8 cellular contexts compared by ENCODE assay signal in the genomic region with DNA sequence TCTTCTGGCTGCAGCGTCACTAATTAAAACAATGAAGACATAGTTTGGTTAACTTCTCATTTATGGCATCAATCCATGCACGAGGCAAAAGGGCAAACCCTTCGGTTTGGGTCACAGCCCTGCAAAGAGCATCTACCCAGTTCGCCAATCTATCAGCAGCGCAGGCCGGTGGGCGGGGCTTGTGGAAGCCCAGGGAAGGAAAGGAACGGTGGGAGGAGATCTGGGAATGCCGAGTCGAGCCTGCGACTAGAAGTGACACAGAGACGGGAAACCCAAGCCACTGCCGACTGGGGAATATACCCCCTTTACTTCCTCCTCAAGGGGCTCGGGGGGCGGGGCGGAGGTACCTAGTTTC. TPM values are rescaled to one million over a fixed set of nuclear protein-coding genes. Genes with fewer than 3 reads are reported as not detected.
DNase-seq lines count a peak whose midpoint lies in the region; ATAC-seq and TF ChIP-seq lines count a peak whose summit lies in the region.

No MANE protein-coding gene starts in this region.

- H4K5ac ChIP-seq in H9 (ENCODE audit: insufficient read length, low read depth, low read length) = peak overlapping the region; percentile 13

- H3K9me2 ChIP-seq in Loucy (replicated peaks; ENCODE audit: low read depth, low read length) = no peaks in the 10 kb centered on the region
- H3K9me2 ChIP-seq in hepatocyte (replicated peaks; ENCODE audit: insufficient read depth) = no peaks in the 10 kb centered on the region

- no peaks in the 10 kb centered on the region for H3K36me3 Mint-ChIP-seq in H9 (ENCODE audit: insufficient read depth in 1 of 3, low read depth in 3 of 3)

- peak overlapping the region; percentile 24 to 99 (median 69) for H3K27ac Mint-ChIP-seq in H9

- H3K79me2 ChIP-seq in H9 (ENCODE audit: insufficient read depth, low read length) (no peaks in the 10 kb centered on the region), Loucy (ENCODE audit: insufficient read depth, low read length) (peaks cover 20% of the 10 kb centered on the region; the same call in 1 of the 2 replicates), hepatocyte (peaks cover 15% of the 10 kb centered on the region)

- H2BK120ac ChIP-seq in H9 (ENCODE audit: low read depth, low read length, poor library complexity, severe bottlenecking) = no peak overlapping the region

- H2BK15ac ChIP-seq in H9 (ENCODE audit: low read depth, low read length) = no peak overlapping the region

- H3K27me3 ChIP-seq in H9 (ENCODE audit: insufficient read depth, low read length) (no peaks in the 10 kb centered on the region), Loucy (ENCODE audit: insufficient read depth, low read length, poor library complexity, severe bottlenecking) (no peaks in the 10 kb centered on the region), hepatocyte (no peaks in the 10 kb centered on the region), psoas muscle (ENCODE audit: insufficient read depth in 3 of 3, low read length in 2 of 3) (no peaks in the 10 kb centered on the region)

- no peak overlapping the region for H2AFZ ChIP-seq in H9 (ENCODE audit: low read length)
- peak overlapping the region; percentile 99 for H2AFZ ChIP-seq in Loucy (ENCODE audit: low read length)
- peak overlapping the region; percentile 86 for H2AFZ ChIP-seq in hepatocyte

- no peak for TF ChIP-seq CTCF in H9 (conservative IDR thresholded peaks at IDR 0.05)
- no peak for TF ChIP-seq CTCF in Loucy (conservative IDR thresholded peaks at IDR 0.05; ENCODE audit: low read length)
- no peak for TF ChIP-seq CTCF in hepatocyte (IDR thresholded peaks at IDR 0.05; ENCODE audit: poor library complexity)
- no peak for TF ChIP-seq CTCF in psoas muscle (IDR thresholded peaks at IDR 0.05)

- H2BK12ac ChIP-seq in H9 (ENCODE audit: insufficient read length, low read depth, low read length) = no peak overlapping the region

- H3K4me1 Mint-ChIP-seq in H9 = peaks cover 28 to 31% of the 10 kb centered on the region in 2 experiments

- H3K9me3 ChIP-seq in H9 (ENCODE audit: control insufficient read depth, low read depth, low read length) (no peaks in the 10 kb centered on the region), Loucy (ENCODE audit: insufficient read depth, low read depth, low read length) (no peaks in the 10 kb centered on the region), hepatocyte (ENCODE audit: low read depth) (no peaks in the 10 kb centered on the region), psoas muscle (no peaks in the 10 kb centered on the region)

- ATAC-seq in psoas muscle = peak; percentile 81 to 85 (median 82)

- no peak overlapping the region for H2AK5ac ChIP-seq in H9 (ENCODE audit: insufficient read length, low read length)

- H4K91ac ChIP-seq in H9 (ENCODE audit: insufficient read length, low read depth, low read length) = no peak overlapping the region

- no peaks in the 10 kb centered on the region for H4K20me1 ChIP-seq in H9 (ENCODE audit: control insufficient read depth, insufficient read depth, insufficient read length)
- H4K20me1 ChIP-seq in Loucy (ENCODE audit: insufficient read depth, low read length, poor library complexity, severe bottlenecking) = peaks cover 3% of the 10 kb centered on the region
- H4K20me1 ChIP-seq in hepatocyte (ENCODE audit: insufficient read depth, poor library complexity, severe bottlenecking) = no peaks in the 10 kb centered on the region

- H3K14ac ChIP-seq in H9 (ENCODE audit: insufficient read depth, low read length) = peak overlapping the region; percentile 88

- no peak overlapping the region for H3K23ac ChIP-seq in H9 (ENCODE audit: insufficient read length, low read depth, low read length)

- H4K8ac ChIP-seq in H9 (replicated peaks; ENCODE audit: insufficient read length, low read depth, low read length) = no peak overlapping the region

- peak overlapping the region; percentile 90 to 94 for H3K4me3 Mint-ChIP-seq in H9

- no peaks in the 10 kb centered on the region for H3K23me2 ChIP-seq in H9 (ENCODE audit: insufficient read length, low read depth, low read length, poor library complexity, severe bottlenecking)

- H3K79me1 ChIP-seq in H9 (ENCODE audit: insufficient read depth, low read depth, low read length, poor library complexity, severe bottlenecking) = no peaks in the 10 kb centered on the region

- intact Hi-C loops in psoas muscle (cut with DNase I) = loop anchor here in 1 of 2 donors (10.0 kb wide), 1 partner anchor 183 kb away; a partner anchor contains a TSS

- no peak overlapping the region for H2BK20ac ChIP-seq in H9 (ENCODE audit: low read depth, low read length, poor library complexity, severe bottlenecking)

- H3K36me3 ChIP-seq in Loucy (ENCODE audit: insufficient read depth, low read length) (no peaks in the 10 kb centered on the region), hepatocyte (replicated peaks; ENCODE audit: insufficient read depth, low read depth) (no peaks in the 10 kb centered on the region), psoas muscle (ENCODE audit: insufficient read depth in 1 of 2, low read depth in 1 of 2) (no peaks in the 10 kb centered on the region)

- H3K4me3 ChIP-seq in Loucy (ENCODE audit: low read length, poor library complexity, severe bottlenecking) = peak overlapping the region; percentile 96
- H3K4me3 ChIP-seq in hepatocyte = peak overlapping the region; percentile 71
- peak overlapping the region; percentile 95 for H3K4me3 ChIP-seq in psoas muscle

- no CpG with 5 or more reads among the region's 16 CpGs for WGBS in H9 (ENCODE audit: extremely low coverage, insufficient read length, low lambda C conversion rate)
- WGBS in hepatocyte (ENCODE audit: low lambda C conversion rate, missing lambda C conversion rate) = under 1% methylated on average over 16 of the region's 16 CpGs
- 0 to 1% (median 0%) methylated on average over 14 to 16 of the region's 16 CpGs for WGBS in psoas muscle, 3 donors

- peak overlapping the region; percentile 88 for H3K18ac ChIP-seq in H9 (ENCODE audit: insufficient read length, low read depth, low read length)

- H3K27ac ChIP-seq in H9 (ENCODE audit: insufficient read length, low read depth, low read length) = no peak overlapping the region
- H3K27ac ChIP-seq in hepatocyte = peak overlapping the region; percentile 89
- H3K27ac ChIP-seq in psoas muscle = peak overlapping the region; percentile 97

- H3K56ac ChIP-seq in H9 (ENCODE audit: insufficient read length, low read depth, low read length) = no peak overlapping the region

- peaks cover under 1% of the 10 kb centered on the region; the same call in 1 of the 2 replicates for H3K27me3 Mint-ChIP-seq in H9 (ENCODE audit: low read depth)

- DNase-seq in GDM1 (lab: John Stamatoyannopoulos, UW) = peak; percentile 45
- DNase-seq in H9 = peak; percentile 94
- peak; percentile 80 for DNase-seq in SHP77 treated with DMSO at 0.1 percent for 48 hours (lab: John Stamatoyannopoulos, UW)
- DNase-seq in anterior cingulate cortex (lab: John Stamatoyannopoulos, UW) = peak in 54 of 58 donors; percentile 41 to 88 (median 74)
- DNase-seq in hepatocyte (ENCODE audit: low spot score) = peak; percentile 93
- peak; percentile 89 to 90 for DNase-seq in psoas muscle
- no peak for DNase-seq in central memory CD4-positive, alpha-beta T cell

- no peak overlapping the region for H2BK5ac ChIP-seq in H9 (ENCODE audit: insufficient read length, low read length)

- H3K4ac ChIP-seq in H9 (ENCODE audit: low read depth, low read length) = no peak overlapping the region; the same call in 1 of the 2 replicates

- H3K4me2 ChIP-seq in H9 (ENCODE audit: insufficient read depth, insufficient read length, low read length) = peak overlapping the region; percentile 55
- peak overlapping the region; percentile 93 for H3K4me2 ChIP-seq in Loucy (ENCODE audit: low read depth, low read length, poor library complexity, severe bottlenecking)
- peak overlapping the region; percentile 71 for H3K4me2 ChIP-seq in hepatocyte

- peak overlapping the region; percentile 80 for H3K9ac ChIP-seq in H9 (ENCODE audit: extremely low read depth, insufficient read length, low read length)
- H3K9ac ChIP-seq in Loucy (ENCODE audit: low read depth, low read length, poor library complexity, severe bottlenecking) = peak overlapping the region; percentile 80

- no peak overlapping the region for H3T11ph ChIP-seq in H9 (ENCODE audit: low read length)

- no peaks in the 10 kb centered on the region for H3F3A ChIP-seq in Loucy (ENCODE audit: low read depth)

- peaks cover 3% of the 10 kb centered on the region for H3K4me1 ChIP-seq in H9 (ENCODE audit: insufficient read depth, low read length)
- peaks cover 32% of the 10 kb centered on the region for H3K4me1 ChIP-seq in Loucy (ENCODE audit: insufficient read depth, low read length, poor library complexity, severe bottlenecking)
- H3K4me1 ChIP-seq in hepatocyte (ENCODE audit: insufficient read depth) = peaks cover 14% of the 10 kb centered on the region
- H3K4me1 ChIP-seq in psoas muscle = peaks cover 4% of the 10 kb centered on the region

- no peaks in the 10 kb centered on the region for H3K9me3 Mint-ChIP-seq in H9

RNA-seq across cellular contexts. Expression of a gene that starts 0.5 kb away (rescaled TPM):
- total RNA-seq in H9 (2021) = 7.3 TPM in 2 replicates
- total RNA-seq in hepatocyte = 6.3 and 6.8 TPM in 2 replicates
- polyA plus RNA-seq in hepatocyte = 1.3 and 1.6 TPM in 2 replicates
- 10 to 100 TPM in 2 of 4 donors, 1 to 10 TPM in 2; 8.5 to 18.2 (median 10.3) TPM for total RNA-seq in psoas muscle
- 1 to 10 TPM; 4.4 to 8.4 (median 4.8) TPM for polyA plus RNA-seq in psoas muscle
